ENCODE assay signal across 1 cellular context in genomic region chr14:68979021-68979721, GRCh38.
A peak's percentile ranks its signal among the peaks of the same experiment; 100 is the strongest.
TF ChIP-seq lines count a peak whose summit lies in the region.

Gene ACTN1, minus strand, starts transcription at chr14:68979302. Its CDS starts 246 bp downstream, at chr14:68979056.

TF ChIP-seq in HepG2, 621 proteins besides CTCF, POLR2A, EP300 and RAD21 (continued from another document and continues in another):
- TF ChIP-seq MEF2D (CRISPR knock-in tag; IDR thresholded peaks at IDR 0.05) (0 out of 2 replicates have a peak, but pooled peaks have one; percentile 36), RNF219 (CRISPR knock-in tag; IDR thresholded peaks at IDR 0.05) (no peak), NR2F1 (CRISPR knock-in tag; IDR thresholded peaks at IDR 0.05) (no peak), RBM22 (optimal IDR thresholded peaks at IDR 0.05; ENCODE audit: low read length) (no peak), TBX2 (CRISPR knock-in tag; IDR thresholded peaks at IDR 0.05; ENCODE audit: borderline replicate concordance) (peak; percentile 52; the same call in 1 of the 2 replicates), DRAP1 (CRISPR knock-in tag; IDR thresholded peaks at IDR 0.05) (peak; percentile 92), BRF2 (CRISPR knock-in tag; IDR thresholded peaks at IDR 0.05) (no peak), SP140L (CRISPR knock-in tag; IDR thresholded peaks at IDR 0.05; ENCODE audit: borderline replicate concordance) (no peak), HNF1A (IDR thresholded peaks at IDR 0.05; ENCODE audit: low read depth) (no peak), HNF1A (CRISPR knock-in tag; IDR thresholded peaks at IDR 0.05; ENCODE audit: borderline replicate concordance) (0 out of 2 replicates have a peak, but pooled peaks have one; percentile 32), RARA (CRISPR knock-in tag; IDR thresholded peaks at IDR 0.05) (peak; percentile 12; the same call in 1 of the 2 replicates), ZNF773 (CRISPR knock-in tag; IDR thresholded peaks at IDR 0.05; ENCODE audit: borderline replicate concordance) (no peak), GATAD2A (CRISPR knock-in tag; IDR thresholded peaks at IDR 0.05) (peak; percentile 52), ZNF10 (CRISPR knock-in tag; IDR thresholded peaks at IDR 0.05; ENCODE audit: borderline replicate concordance, low read depth) (no peak), HOXD1 (CRISPR knock-in tag; IDR thresholded peaks at IDR 0.05) (no peak), HOXA5 (CRISPR knock-in tag; IDR thresholded peaks at IDR 0.05) (no peak), ARID4A (CRISPR knock-in tag; IDR thresholded peaks at IDR 0.05; ENCODE audit: borderline replicate concordance) (peak; percentile 71; the same call in 1 of the 2 replicates), ZNF709 (CRISPR knock-in tag; IDR thresholded peaks at IDR 0.05) (no peak), ZFP36L2 (CRISPR knock-in tag; IDR thresholded peaks at IDR 0.05) (no peak), MLXIP (CRISPR knock-in tag; IDR thresholded peaks at IDR 0.05; ENCODE audit: borderline replicate concordance) (no peak), CERS6 (CRISPR knock-in tag; IDR thresholded peaks at IDR 0.05) (no peak), HNF1B (CRISPR knock-in tag; IDR thresholded peaks at IDR 0.05) (no peak), BCLAF1 (IDR thresholded peaks at IDR 0.05) (no peak)
